14 cellular contexts compared by ENCODE assay signal in genomic region chr5:78543916-78544315, GRCh38.
"Had no signal": no experiment of that assay in that cellular context is flagged by ENCODE, and none has a peak within 500 bp of the region (broad histone marks: within the 10 kb centered on the region; RNA-seq: fewer than 3 reads in every experiment).

No MANE protein-coding gene starts in this region.

- H3K36me3 Mint-ChIP-seq: activated naive CD8-positive, alpha-beta T cell treated with anti-CD3 and anti-CD28 coated beads, Interleukin-2, amount 10 ng/mL, durations not matched to agents 7 days and 5 days had no signal

- H3K4me1 Mint-ChIP-seq: activated CD4-positive, alpha-beta T cell treated with anti-CD3 and anti-CD28 coated beads, Interleukin-2, amount 10 ng/mL, durations not matched to agents 24 days and 14 days had no signal

- H3K27me3 Mint-ChIP-seq: activated B cell treated with CpG ODN at 0.5 μM for 24 hours; activated CD4-positive, alpha-beta T cell treated with anti-CD3 and anti-CD28 coated beads, Interleukin-2, amount 10 ng/mL, durations not matched to agents 24 days and 14 days had no signal

- H3K27ac Mint-ChIP-seq: activated B cell treated with CpG ODN at 0.5 μM for 24 hours; activated CD4-positive, alpha-beta T cell treated with anti-CD3 and anti-CD28 coated beads, Interleukin-2, amount 10 ng/mL, durations not matched to agents 24 days and 14 days; activated naive CD8-positive, alpha-beta T cell treated with anti-CD3 and anti-CD28 coated beads, Interleukin-2, amount 10 ng/mL, durations not matched to agents 7 days and 5 days had no signal

- H3K27me3 ChIP-seq: dorsolateral prefrontal cortex, gastroesophageal sphincter, left lung, ovary, transverse colon had no signal

- ATAC-seq: gastroesophageal sphincter, left lung had no signal

- H3K27ac ChIP-seq: gastroesophageal sphincter, left lung, ovary, transverse colon had no signal

- H3K4me3 ChIP-seq: dorsolateral prefrontal cortex, gastroesophageal sphincter, left lung, ovary, transverse colon had no signal

- H3K36me3 ChIP-seq: gastroesophageal sphincter, left lung, ovary, transverse colon had no signal

- H3K4me3 Mint-ChIP-seq: activated B cell treated with CpG ODN at 0.5 μM for 24 hours; activated CD4-positive, alpha-beta T cell treated with anti-CD3 and anti-CD28 coated beads, Interleukin-2, amount 10 ng/mL, durations not matched to agents 24 days and 14 days; activated naive CD8-positive, alpha-beta T cell treated with anti-CD3 and anti-CD28 coated beads, Interleukin-2, amount 10 ng/mL, durations not matched to agents 7 days and 5 days had no signal

- H3K9me3 Mint-ChIP-seq: activated B cell treated with CpG ODN at 0.5 μM for 24 hours; activated CD4-positive, alpha-beta T cell treated with anti-CD3 and anti-CD28 coated beads, Interleukin-2, amount 10 ng/mL, durations not matched to agents 24 days and 14 days; activated naive CD8-positive, alpha-beta T cell treated with anti-CD3 and anti-CD28 coated beads, Interleukin-2, amount 10 ng/mL, durations not matched to agents 7 days and 5 days had no signal

- FAIRE-seq: TTC549 had no signal

- DNase-seq: activated B cell treated with CpG ODN at 0.5 μM for 24 hours; activated CD4-positive, alpha-beta T cell treated with anti-CD3 and anti-CD28 coated beads, Interleukin-2, amount 10 ng/mL, durations not matched to agents 24 days and 14 days; activated CD8-positive, alpha-beta memory T cell treated with anti-CD3 and anti-CD28 coated beads for 24 hours; activated naive CD8-positive, alpha-beta T cell treated with anti-CD3 and anti-CD28 coated beads, Interleukin-2, amount 10 ng/mL, durations not matched to agents 7 days and 5 days; dorsolateral prefrontal cortex; erythroblast; left lung; mesendoderm; stimulated activated CD4-positive, alpha-beta T cell treated with anti-CD3 and anti-CD28 coated beads, Interleukin-12 subunit alpha, Interleukin-12 subunit beta, amount 100 ng/mL, for 4 hours; stimulated activated CD4-positive, alpha-beta T cell treated with anti-CD3 and anti-CD28 coated beads, Interleukin-2, amount 100 ng/mL, for 24 hours had no signal

- H3K9me3 ChIP-seq: gastroesophageal sphincter, left lung, ovary, transverse colon had no signal
